22 cellular contexts compared by ENCODE assay signal in the genomic region with DNA sequence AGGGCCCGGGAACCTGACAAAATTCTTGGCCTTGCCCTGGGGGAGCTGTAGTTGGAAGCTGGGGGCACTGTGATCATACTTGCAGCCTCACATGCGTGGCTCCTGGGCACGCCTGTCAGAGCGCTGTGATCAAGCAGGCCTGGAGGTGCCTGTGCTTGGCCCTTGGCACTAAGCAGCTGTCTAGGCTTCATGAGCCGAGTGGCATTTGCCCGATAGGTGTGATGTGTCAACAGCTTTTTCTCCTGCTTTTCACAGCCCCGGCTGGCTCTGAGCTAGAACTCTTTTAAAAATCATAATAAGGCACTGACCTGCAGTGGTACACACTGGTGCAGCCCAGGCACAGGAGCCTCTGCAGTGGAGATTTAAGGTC.
DNase-seq lines count a peak whose midpoint lies in the region; ATAC-seq, FAIRE-seq and TF ChIP-seq lines count a peak whose summit lies in the region.
"Had no signal": no experiment of that assay in that cellular context is flagged by ENCODE, and none has a peak within 500 bp of the region (broad histone marks: within the 10 kb centered on the region; RNA-seq: fewer than 3 reads in every experiment).

No MANE protein-coding gene starts in this region.

- H2AFZ ChIP-seq in HepG2 (ENCODE audit: low read length) (no peak overlapping the region), mesenchymal stem cell (ENCODE audit: low read depth, low read length) (no peak overlapping the region)

- H3K4ac ChIP-seq in mesenchymal stem cell (ENCODE audit: low read depth in 1 of 2, low read length in 2 of 2), result no peak overlapping the region

- no TSS peak for BruUV-seq in HepG2 (replicated peaks; lab: Mats Ljungman, UMichigan)

- no peak overlapping the region for H2BK5ac ChIP-seq in mesenchymal stem cell (ENCODE audit: low read depth, low read length, poor library complexity, severe bottlenecking)

- no peak overlapping the region for H3K18ac ChIP-seq in mesenchymal stem cell (ENCODE audit: low read depth in 1 of 2, low read length in 2 of 2)

- ATAC-seq in HepG2, result no peak
- ATAC-seq in right lobe of liver, result no peak
- ATAC-seq in Right ventricle myocardium superior (ENCODE audit: poor library complexity), result peak; percentile 64
- ATAC-seq in HG03354 (IDR thresholded peaks at IDR 0.05; ENCODE audit: poor library complexity, severe bottlenecking, unreplicated experiment), result no peak
- ATAC-seq in GM19351 (IDR thresholded peaks at IDR 0.05; ENCODE audit: unreplicated experiment), result no peak
- no peak for ATAC-seq in HG03139 (IDR thresholded peaks at IDR 0.05; ENCODE audit: unreplicated experiment)

- in situ Hi-C loops in HepG2 (cut with HindIII; ENCODE audit: extremely low pct_ligation_motif_present, low pct_unique_long_range_greater_than_20kb), result no loop called here

- H3K36me3 ChIP-seq in HepG2 (replicated peaks in 1 of 2; ENCODE audit: control insufficient read depth in 1 of 2, insufficient read depth in 2 of 2, low read length in 2 of 2) (no peaks in the 10 kb centered on the region), right lobe of liver (no peaks in the 10 kb centered on the region), mesenchymal stem cell (ENCODE audit: control insufficient read depth in 1 of 2, insufficient read depth in 2 of 2, low read depth in 1 of 2, low read length in 2 of 2) (peaks cover 0 to 38% of the 10 kb centered on the region in 2 experiments)
- H3K36me3 ChIP-seq: Peyer's patch had no signal

- TF ChIP-seq EP300 in HepG2 (IDR thresholded peaks at IDR 0.05; ENCODE audit: low read depth in 2 of 2, low read length in 2 of 2) (no peak), HepG2 (CRISPR knock-in tag; IDR thresholded peaks at IDR 0.05; ENCODE audit: borderline replicate concordance) (no peak)

- no peak for TF ChIP-seq CTCF in HepG2 (CRISPR knock-in tag; IDR thresholded peaks at IDR 0.05)
- TF ChIP-seq CTCF in right lobe of liver (IDR thresholded peaks at IDR 0.05), result no peak

- H2BK12ac ChIP-seq in mesenchymal stem cell (ENCODE audit: low read length in 2 of 2), result peak overlapping the region in 1 of 2 experiments; percentile 50

- TF ChIP-seq RAD21 in HepG2 (CRISPR knock-in tag; IDR thresholded peaks at IDR 0.05), result no peak

- POLR2A ChIA-PET in HepG2 (lab: Yijun Ruan, JAX), result interaction anchor here (1.2 kb wide), 1 partner anchor 114 kb away, joined by 4 read pairs; a partner anchor contains a TSS

- no peak overlapping the region for H4K91ac ChIP-seq in mesenchymal stem cell (ENCODE audit: low read length)

- H3K4me3 ChIP-seq in HepG2 (replicated peaks in 1 of 3; ENCODE audit: insufficient read depth in 1 of 3, low read depth in 2 of 3, low read length in 3 of 3) (no peak overlapping the region), right lobe of liver (no peak overlapping the region), mesenchymal stem cell (ENCODE audit: insufficient read depth in 1 of 2, low read depth in 1 of 2, low read length in 2 of 2) (no peak overlapping the region)
- H3K4me3 ChIP-seq: MG63, Peyer's patch, SK-N-MC had no signal

- H4K20me1 ChIP-seq in HepG2 (ENCODE audit: insufficient read depth, low read length), result peaks cover 12% of the 10 kb centered on the region; the same call in 1 of the 2 replicates

- H3K4me2 ChIP-seq in HepG2 (ENCODE audit: low read depth, low read length) (no peak overlapping the region), mesenchymal stem cell (ENCODE audit: low read length, poor library complexity, severe bottlenecking) (no peak overlapping the region)

- CTCF ChIA-PET in HepG2 (lab: Yijun Ruan, JAX; ENCODE audit: low intra/inter-chr PET ratio, low total read pairs), result no interaction called here

- H3K27me3 ChIP-seq in HepG2 (ENCODE audit: control insufficient read depth in 1 of 2, insufficient read depth in 2 of 2, low read length in 2 of 2) (no peaks in the 10 kb centered on the region), right lobe of liver (no peaks in the 10 kb centered on the region), mesenchymal stem cell (ENCODE audit: control insufficient read depth in 1 of 2, insufficient read depth in 1 of 2, low read length in 2 of 2) (peaks cover 0 to 4% of the 10 kb centered on the region in 2 experiments)
- H3K27me3 ChIP-seq: MG63, Peyer's patch had no signal

- H3K23ac ChIP-seq in mesenchymal stem cell (ENCODE audit: low read length in 2 of 2), result no peak overlapping the region

- H2AK5ac ChIP-seq in mesenchymal stem cell (ENCODE audit: low read length, severe bottlenecking), result peak overlapping the region; percentile 12

- H4K8ac ChIP-seq in mesenchymal stem cell (ENCODE audit: low read length), result no peak overlapping the region

- DNase-seq in HepG2 (ENCODE audit: low spot score) (no peak), right lobe of liver (no peak), Right ventricle myocardium superior (no peak), mesenchymal stem cell (no peak)
- DNase-seq: AML-193, DMS79, Karpas-422, MG63, NCI-H1048, NCI-H1436, NCI-H1930, NCI-H446, NCI-H526 treated with DMSO at 0.1 percent for 48 hours, SHP77 had no signal

- no peak for FAIRE-seq in HepG2 (lab: Jason Lieb, UNC)
- FAIRE-seq: D721Med, H54 had no signal

- H3K9me3 ChIP-seq in HepG2 (ENCODE audit: low read length) (no peaks in the 10 kb centered on the region), right lobe of liver (no peaks in the 10 kb centered on the region), mesenchymal stem cell (ENCODE audit: control insufficient read depth, low read length) (no peaks in the 10 kb centered on the region)
- H3K9me3 ChIP-seq: MG63, Peyer's patch had no signal

- TF ChIP-seq POLR2A in HepG2 (IDR thresholded peaks at IDR 0.05; ENCODE audit: insufficient read depth in 1 of 2, low read depth in 2 of 2, low read length in 2 of 2), result no peak
- TF ChIP-seq POLR2A in right lobe of liver (IDR thresholded peaks at IDR 0.05), result no peak

- H3K27ac ChIP-seq in HepG2 (ENCODE audit: extremely low read length, insufficient read depth, low read length) (no peak overlapping the region), right lobe of liver (no peak overlapping the region), mesenchymal stem cell (ENCODE audit: low read length, poor library complexity, severe bottlenecking) (no peak overlapping the region)
- H3K27ac ChIP-seq: C4-2B, Peyer's patch, SK-N-MC had no signal

- H2BK15ac ChIP-seq in mesenchymal stem cell (ENCODE audit: low read depth, poor library complexity, severe bottlenecking), result no peak overlapping the region

- intact Hi-C loops in HepG2 (cut with micrococcal nuclease; ENCODE audit: unreplicated experiment) (no loop called here), right lobe of liver (cut with DNase I) (no loop called here), Right ventricle myocardium superior (cut with DNase I) (no loop called here)

- H3K4me1 ChIP-seq in HepG2 (ENCODE audit: insufficient read depth, low read length) (peaks cover 42% of the 10 kb centered on the region), right lobe of liver (peaks cover 0 to 26% (median 10%) of the 10 kb centered on the region in 4 donors), mesenchymal stem cell (ENCODE audit: control insufficient read depth, insufficient read depth, low read depth, low read length) (peaks cover 37% of the 10 kb centered on the region)

- H3K79me2 ChIP-seq in HepG2 (ENCODE audit: insufficient read depth, low read length), result no peaks in the 10 kb centered on the region

- no peak overlapping the region for H2BK120ac ChIP-seq in mesenchymal stem cell (ENCODE audit: low read depth, low read length)

- WGBS in HepG2 (ENCODE audit: low lambda C conversion rate), result 93% methylated on average over 7 of the region's 7 CpGs
- no CpG with 5 or more reads among the region's 7 CpGs for WGBS in right lobe of liver (ENCODE audit: insufficient coverage, low coverage, low lambda C conversion rate, missing lambda C conversion rate)
- WGBS in mesenchymal stem cell, result 96% methylated on average over 7 of the region's 7 CpGs

- H3K14ac ChIP-seq in mesenchymal stem cell (ENCODE audit: low read length in 2 of 2), result no peak overlapping the region

- H3K9ac ChIP-seq in HepG2 (ENCODE audit: insufficient read depth, low read depth, low read length), result no peak overlapping the region
- H3K9ac ChIP-seq in mesenchymal stem cell (ENCODE audit: low read length), result no peak overlapping the region

- peaks cover 14% of the 10 kb centered on the region for H3K79me1 ChIP-seq in mesenchymal stem cell (replicated peaks; ENCODE audit: low read length, poor library complexity, severe bottlenecking)

TF ChIP-seq in HepG2, 621 proteins besides CTCF, POLR2A, EP300 and RAD21 (continues in another document):
- no peak for TF ChIP-seq TRIM24 (CRISPR knock-in tag; IDR thresholded peaks at IDR 0.05)
- TF ChIP-seq, protein P1, sequence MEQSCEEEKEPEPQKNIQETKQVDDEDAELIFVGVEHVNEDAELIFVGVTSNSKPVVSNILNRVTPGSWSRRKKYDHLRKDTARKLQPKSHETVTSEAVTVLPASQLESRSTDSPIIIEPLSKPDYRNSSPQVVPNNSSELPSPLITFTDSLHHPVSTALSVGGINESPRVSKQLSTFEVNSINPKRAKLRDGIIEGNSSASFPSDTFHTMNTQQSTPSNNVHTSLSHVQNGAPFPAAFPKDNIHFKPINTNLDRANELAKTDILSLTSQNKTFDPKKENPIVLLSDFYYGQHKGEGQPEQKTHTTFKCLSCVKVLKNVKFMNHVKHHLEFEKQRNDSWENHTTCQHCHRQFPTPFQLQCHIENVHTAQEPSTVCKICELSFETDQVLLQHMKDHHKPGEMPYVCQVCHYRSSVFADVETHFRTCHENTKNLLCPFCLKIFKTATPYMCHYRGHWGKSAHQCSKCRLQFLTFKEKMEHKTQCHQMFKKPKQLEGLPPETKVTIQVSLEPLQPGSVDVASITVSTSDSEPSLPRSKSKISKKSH (CRISPR knock-in tag; IDR thresholded peaks at IDR 0.05; ENCODE audit: borderline replicate concordance), result 0 out of 2 replicates have a peak, but pooled peaks have one; percentile 9
- no peak for TF ChIP-seq ZNF761 (CRISPR knock-in tag; conservative IDR thresholded peaks at IDR 0.05)
